In genomic region chr7:50661345-50662058, GRCh38 we compare ENCODE assay signal across 9 cellular contexts.
DNase-seq lines count a peak whose midpoint lies in the region; ATAC-seq, FAIRE-seq and TF ChIP-seq lines count a peak whose summit lies in the region.
"Had no signal": no experiment of that assay in that cellular context is flagged by ENCODE, and none has a peak within 500 bp of the region (broad histone marks: within the 10 kb centered on the region; RNA-seq: fewer than 3 reads in every experiment).

No MANE protein-coding gene starts in this region.

- no peak overlapping the region for H3K9ac ChIP-seq in kidney (ENCODE audit: low read length in 2 of 2)

- DNase-seq in immature natural killer cell (peak; percentile 30 to 53 (median 45)), iPS-NIHi7 (ENCODE audit: extremely low spot score) (no peak), kidney (no peak), NCI-H1092 treated with DMSO at 0.1 percent for 48 hours (lab: John Stamatoyannopoulos, UW) (no peak), A673 (ENCODE audit: low spot score) (no peak)
- DNase-seq: heart left ventricle had no signal

- no TSS peak for BruUV-seq in A673 (replicated peaks; lab: Mats Ljungman, UMichigan)

- H3K4me1 Mint-ChIP-seq in IgD-negative memory B cell (peaks cover 49 to 62% (median 53%) of the 10 kb centered on the region in 3 donors), immature natural killer cell (peaks cover 49 to 50% of the 10 kb centered on the region in 2 donors)

- peaks cover 7 to 22% of the 10 kb centered on the region in 2 donors for H3K36me3 ChIP-seq in kidney (ENCODE audit: control insufficient read depth in 1 of 2, insufficient read depth in 2 of 2, low read length in 2 of 2)
- no peaks in the 10 kb centered on the region for H3K36me3 ChIP-seq in A673 (ENCODE audit: insufficient read depth, low read length, poor library complexity, severe bottlenecking)

- peaks cover 6% of the 10 kb centered on the region for H3K27me3 ChIP-seq in A673 (replicated peaks; ENCODE audit: insufficient read depth, low read depth, low read length, poor library complexity)
- H3K27me3 ChIP-seq: heart left ventricle had no signal

- H3K4me3 ChIP-seq in kidney (ENCODE audit: low read length in 2 of 2) (no peak overlapping the region), A673 (ENCODE audit: low read depth, low read length, poor library complexity, severe bottlenecking) (no peak overlapping the region)

- TF ChIP-seq CTCF in kidney (IDR thresholded peaks at IDR 0.05; ENCODE audit: borderline replicate concordance, extremely low read depth, insufficient read depth) (no peak), A673 (conservative IDR thresholded peaks at IDR 0.05; ENCODE audit: low read depth, low read length) (no peak)

- H3K4me3 Mint-ChIP-seq in IgD-negative memory B cell (peak overlapping the region; percentile 63 to 97 (median 78)), immature natural killer cell (peak overlapping the region; percentile 82 to 96 (median 88))

- H3K27me3 Mint-ChIP-seq in IgD-negative memory B cell: peaks cover 10% of the 10 kb centered on the region
- peaks cover 5 to 9% (median 8%) of the 10 kb centered on the region in 3 donors for H3K27me3 Mint-ChIP-seq in immature natural killer cell (ENCODE audit: low read depth in 3 of 3)

- intact Hi-C loops in kidney (cut with DNase I): no loop called here
- intact Hi-C loops in A673 (cut with micrococcal nuclease; ENCODE audit: unreplicated experiment): no loop called here

- H3K27ac Mint-ChIP-seq in IgD-negative memory B cell (peak overlapping the region; percentile 22 to 65 (median 53)), immature natural killer cell (peak overlapping the region; percentile 70 to 91 (median 80))

- H3K36me3 Mint-ChIP-seq in IgD-negative memory B cell (peaks cover 4% of the 10 kb centered on the region), immature natural killer cell (no peaks in the 10 kb centered on the region)

- H3K9me3 Mint-ChIP-seq in IgD-negative memory B cell (no peaks in the 10 kb centered on the region), immature natural killer cell (no peaks in the 10 kb centered on the region)

- H3K4me1 ChIP-seq in kidney (ENCODE audit: control insufficient read depth in 1 of 2, insufficient read depth in 1 of 2, low read depth in 1 of 2, low read length in 2 of 2): peaks cover 42 to 50% of the 10 kb centered on the region in 2 donors
- no peaks in the 10 kb centered on the region for H3K4me1 ChIP-seq in A673 (ENCODE audit: insufficient read depth, low read length, poor library complexity, severe bottlenecking)

- peak; percentile 65 for ATAC-seq in GM18511 (IDR thresholded peaks at IDR 0.05; ENCODE audit: unreplicated experiment)
- peak; percentile 50 for ATAC-seq in GM21576 (IDR thresholded peaks at IDR 0.05; ENCODE audit: unreplicated experiment)

- no peaks in the 10 kb centered on the region for H3K9me3 ChIP-seq in kidney (ENCODE audit: control insufficient read depth in 1 of 2, low read length in 2 of 2)
- H3K9me3 ChIP-seq in A673 (ENCODE audit: low read depth, low read length, poor library complexity, severe bottlenecking): no peaks in the 10 kb centered on the region
- H3K9me3 ChIP-seq: heart left ventricle had no signal

- FAIRE-seq in kidney (lab: Jason Lieb, UNC): no peak

- H3K27ac ChIP-seq in kidney (ENCODE audit: low read depth in 2 of 2, low read length in 2 of 2) (no peak overlapping the region), A673 (ENCODE audit: low read depth, low read length, poor library complexity, severe bottlenecking) (no peak overlapping the region)

- CTCF ChIA-PET in A673 (lab: Charles Lee): no interaction called here

- POLR2A ChIA-PET in A673 (lab: Charles Lee; ENCODE audit: low non-redundant PET): no interaction called here

Comparison
In these comparisons a context has a peak if more than half of its experiments do, and no peak if none do; other contexts are left out.
1. DNase-seq: peak in immature natural killer cell (3 of 3); none in iPS-NIHi7 (single experiment), kidney (single experiment), NCI-H1092 treated with DMSO at 0.1 percent for 48 hours (single experiment) and A673 (single experiment).